23 cellular contexts compared by ENCODE assay signal in the genomic region with DNA sequence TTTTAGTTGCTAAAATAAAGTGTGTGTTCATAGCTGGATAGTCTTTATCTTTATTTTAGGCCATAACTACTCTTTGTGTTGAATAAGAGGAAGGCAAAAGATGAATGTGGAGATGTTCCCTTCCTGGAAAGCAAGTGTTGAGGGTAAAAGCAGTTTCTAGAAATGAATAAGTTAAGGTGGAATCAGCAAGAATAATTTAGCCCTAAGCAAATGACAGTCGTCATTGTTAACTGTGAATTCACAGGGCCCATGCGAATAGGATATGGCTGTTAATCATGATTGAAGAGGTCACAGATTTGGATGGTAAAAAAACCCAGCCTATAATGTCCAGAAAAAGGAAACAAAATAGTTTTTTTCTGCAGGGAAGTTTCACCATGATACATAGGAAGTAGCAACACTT.
"Had no signal": no experiment of that assay in that cellular context is flagged by ENCODE, and none has a peak within 500 bp of the region (broad histone marks: within the 10 kb centered on the region; RNA-seq: fewer than 3 reads in every experiment).

No MANE protein-coding gene starts in this region.

- H3K4me1 Mint-ChIP-seq: endodermal cell had no signal

- H3K27ac Mint-ChIP-seq: dendritic cell treated with granulocyte-macrophage colony-stimulating factor and Interleukin-4, amounts not matched to agents 40 ng/mL and 50 ng/mL, for 4 days; endodermal cell; mesothelial cell of epicardium had no signal

- H3K36me3 Mint-ChIP-seq: mesothelial cell of epicardium had no signal

- H3K36me3 ChIP-seq: colonic mucosa, esophagus squamous epithelium, gastrocnemius medialis, heart right ventricle, left lung, lower lobe of right lung had no signal

- H3K27ac ChIP-seq: colonic mucosa, epithelial cell of prostate, esophagus squamous epithelium, gastrocnemius medialis, heart right ventricle, left lung, lower lobe of right lung had no signal

- ATAC-seq: effector memory CD8-positive, alpha-beta T cell; esophagus mucosa; gastrocnemius medialis; heart right ventricle; left cardiac atrium; left lung; left ventricle myocardium superior; lower lobe of right lung had no signal

- DNase-seq: colonic mucosa; cortex of kidney; effector CD8-positive, alpha-beta T cell; effector memory CD8-positive, alpha-beta T cell; endodermal cell; erythroblast; esophagus squamous epithelium; foreskin fibroblast; foreskin melanocyte; gastrocnemius medialis; glutamatergic neuron; head of caudate nucleus; heart right ventricle; hippocampal formation; left cardiac atrium; left lung; left ventricle myocardium superior; lower lobe of right lung; mesenchymal stem cell had no signal

- H3K27me3 Mint-ChIP-seq: dendritic cell treated with granulocyte-macrophage colony-stimulating factor and Interleukin-4, amounts not matched to agents 40 ng/mL and 50 ng/mL, for 4 days had no signal

- H3K4me3 Mint-ChIP-seq: dendritic cell treated with granulocyte-macrophage colony-stimulating factor and Interleukin-4, amounts not matched to agents 40 ng/mL and 50 ng/mL, for 4 days; effector memory CD8-positive, alpha-beta T cell; endodermal cell; mesothelial cell of epicardium had no signal

- H3K9me3 Mint-ChIP-seq: dendritic cell treated with granulocyte-macrophage colony-stimulating factor and Interleukin-4, amounts not matched to agents 40 ng/mL and 50 ng/mL, for 4 days; effector memory CD8-positive, alpha-beta T cell; endodermal cell had no signal

- H3K27me3 ChIP-seq: colonic mucosa, esophagus squamous epithelium, gastrocnemius medialis, heart right ventricle, left lung had no signal

- H3K4me3 ChIP-seq: colonic mucosa, esophagus squamous epithelium, gastrocnemius medialis, heart right ventricle, left lung, lower lobe of right lung had no signal

- H3K4me1 ChIP-seq: colonic mucosa, esophagus squamous epithelium, gastrocnemius medialis, heart right ventricle, left lung, lower lobe of right lung had no signal
